1 cellular context compared by ENCODE assay signal in the genomic region with DNA sequence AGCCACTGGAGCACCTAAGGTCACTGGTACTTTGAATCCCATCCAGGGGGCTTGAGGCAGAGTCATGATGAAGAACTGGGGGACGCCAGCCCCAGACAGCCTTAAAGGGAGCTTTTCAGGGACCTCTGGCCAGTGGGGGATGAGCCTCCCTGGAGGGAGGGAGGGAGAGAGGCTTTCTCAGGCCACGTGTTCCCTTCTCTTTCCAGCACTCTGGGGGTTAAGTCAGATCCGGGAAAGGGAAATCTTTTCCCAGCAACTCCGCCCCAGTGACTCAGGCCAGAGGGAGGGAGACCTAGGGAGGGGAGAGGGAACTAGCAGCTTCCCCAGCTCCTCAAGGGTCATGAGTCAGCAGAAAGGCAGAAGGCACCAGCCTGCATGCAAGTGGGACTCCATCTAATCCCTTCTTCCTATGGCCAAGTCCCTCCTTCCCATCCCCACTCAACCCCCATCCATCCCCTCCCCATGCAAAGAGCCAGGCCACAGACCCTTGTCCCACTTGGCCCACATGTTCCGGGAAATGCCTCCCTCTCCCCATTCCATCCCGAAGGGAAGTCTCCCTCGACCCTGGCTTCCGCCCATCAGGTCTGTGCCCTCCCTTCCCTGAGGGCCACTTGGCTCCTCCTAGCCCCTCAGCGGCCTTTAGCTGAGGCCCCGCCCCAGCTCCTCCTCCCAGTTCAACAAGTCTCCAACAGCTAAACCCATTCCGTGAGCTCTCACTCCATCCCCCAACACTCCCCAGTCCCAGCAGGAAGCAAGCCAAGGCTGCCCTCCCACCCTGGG.
TF ChIP-seq lines count a peak whose summit lies in the region.

No MANE protein-coding gene starts in this region.

TF ChIP-seq in HepG2, 621 proteins besides CTCF, POLR2A, EP300 and RAD21 (continued from another document and continues in another):
- TF ChIP-seq, protein P1, sequence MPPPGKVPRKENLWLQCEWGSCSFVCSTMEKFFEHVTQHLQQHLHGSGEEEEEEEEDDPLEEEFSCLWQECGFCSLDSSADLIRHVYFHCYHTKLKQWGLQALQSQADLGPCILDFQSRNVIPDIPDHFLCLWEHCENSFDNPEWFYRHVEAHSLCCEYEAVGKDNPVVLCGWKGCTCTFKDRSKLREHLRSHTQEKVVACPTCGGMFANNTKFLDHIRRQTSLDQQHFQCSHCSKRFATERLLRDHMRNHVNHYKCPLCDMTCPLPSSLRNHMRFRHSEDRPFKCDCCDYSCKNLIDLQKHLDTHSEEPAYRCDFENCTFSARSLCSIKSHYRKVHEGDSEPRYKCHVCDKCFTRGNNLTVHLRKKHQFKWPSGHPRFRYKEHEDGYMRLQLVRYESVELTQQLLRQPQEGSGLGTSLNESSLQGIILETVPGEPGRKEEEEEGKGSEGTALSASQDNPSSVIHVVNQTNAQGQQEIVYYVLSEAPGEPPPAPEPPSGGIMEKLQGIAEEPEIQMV (CRISPR knock-in tag; IDR thresholded peaks at IDR 0.05; ENCODE audit: low read depth): peak; percentile 73; the same call in 1 of the 2 replicates
- TF ChIP-seq ZNF160 (CRISPR knock-in tag; IDR thresholded peaks at IDR 0.05) (peak; percentile 54), NCOA1 (CRISPR knock-in tag; IDR thresholded peaks at IDR 0.05) (no peak), ZBTB1 (CRISPR knock-in tag; IDR thresholded peaks at IDR 0.05; ENCODE audit: borderline replicate concordance) (no peak), BRD4 (CRISPR knock-in tag; IDR thresholded peaks at IDR 0.05) (no peak; the same call in 1 of the 2 replicates), ATRX (CRISPR knock-in tag; IDR thresholded peaks at IDR 0.05; ENCODE audit: borderline replicate concordance) (no peak), ZNF33A (CRISPR knock-in tag; IDR thresholded peaks at IDR 0.05; ENCODE audit: borderline replicate concordance) (no peak), ARNTL (CRISPR knock-in tag; IDR thresholded peaks at IDR 0.05) (peak; percentile 74), ZNF703 (CRISPR knock-in tag; IDR thresholded peaks at IDR 0.05; ENCODE audit: borderline replicate concordance) (no peak), ZNF256 (CRISPR knock-in tag; conservative IDR thresholded peaks at IDR 0.05) (no peak), ZFYVE20 (CRISPR knock-in tag; IDR thresholded peaks at IDR 0.05; ENCODE audit: borderline replicate concordance, low read depth) (no peak), ZNF296 (CRISPR knock-in tag; conservative IDR thresholded peaks at IDR 0.05) (no peak), FOXM1 (CRISPR knock-in tag; IDR thresholded peaks at IDR 0.05) (no peak), ZNF589 (CRISPR knock-in tag; conservative IDR thresholded peaks at IDR 0.05) (no peak), SOX5 (CRISPR knock-in tag; IDR thresholded peaks at IDR 0.05; ENCODE audit: borderline replicate concordance) (0 out of 2 replicates have a peak, but pooled peaks have one; percentile 33), SP2 (CRISPR knock-in tag; IDR thresholded peaks at IDR 0.05) (no peak), ATF1 (CRISPR knock-in tag; IDR thresholded peaks at IDR 0.05) (no peak), RBM22 (optimal IDR thresholded peaks at IDR 0.05; ENCODE audit: low read length) (no peak), ZNF709 (CRISPR knock-in tag; IDR thresholded peaks at IDR 0.05) (no peak; the same call in 1 of the 2 replicates), TBX2 (CRISPR knock-in tag; IDR thresholded peaks at IDR 0.05; ENCODE audit: borderline replicate concordance) (no peak), ZNF263 (CRISPR knock-in tag; IDR thresholded peaks at IDR 0.05) (no peak; the same call in 1 of the 2 replicates), HNRNPK (IDR thresholded peaks at IDR 0.05; ENCODE audit: low read depth, low read length, poor library complexity, severe bottlenecking) (peak; percentile 80), TMF1 (CRISPR knock-in tag; IDR thresholded peaks at IDR 0.05; ENCODE audit: low read depth) (no peak), SETDB1 (CRISPR knock-in tag; IDR thresholded peaks at IDR 0.05; ENCODE audit: borderline replicate concordance) (no peak), ZNF619 (CRISPR knock-in tag; IDR thresholded peaks at IDR 0.05) (no peak; the same call in 1 of the 2 replicates), MED1 (CRISPR knock-in tag; IDR thresholded peaks at IDR 0.05) (no peak; the same call in none of the 2 replicates), ZNF101 (CRISPR knock-in tag; IDR thresholded peaks at IDR 0.05; ENCODE audit: borderline replicate concordance, low read depth) (no peak), ZNF598 (CRISPR knock-in tag; IDR thresholded peaks at IDR 0.05; ENCODE audit: borderline replicate concordance) (no peak), CEBPG (CRISPR knock-in tag; IDR thresholded peaks at IDR 0.05) (no peak), ATM (IDR thresholded peaks at IDR 0.05; ENCODE audit: borderline replicate concordance) (no peak), ZNF724P (CRISPR knock-in tag; IDR thresholded peaks at IDR 0.05; ENCODE audit: borderline replicate concordance) (no peak), ZNF678 (CRISPR knock-in tag; IDR thresholded peaks at IDR 0.05) (no peak)
- TF ChIP-seq, protein P2, sequence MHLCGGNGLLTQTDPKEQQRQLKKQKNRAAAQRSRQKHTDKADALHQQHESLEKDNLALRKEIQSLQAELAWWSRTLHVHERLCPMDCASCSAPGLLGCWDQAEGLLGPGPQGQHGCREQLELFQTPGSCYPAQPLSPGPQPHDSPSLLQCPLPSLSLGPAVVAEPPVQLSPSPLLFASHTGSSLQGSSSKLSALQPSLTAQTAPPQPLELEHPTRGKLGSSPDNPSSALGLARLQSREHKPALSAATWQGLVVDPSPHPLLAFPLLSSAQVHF (CRISPR knock-in tag; IDR thresholded peaks at IDR 0.05): no peak
- TF ChIP-seq, protein P3, sequence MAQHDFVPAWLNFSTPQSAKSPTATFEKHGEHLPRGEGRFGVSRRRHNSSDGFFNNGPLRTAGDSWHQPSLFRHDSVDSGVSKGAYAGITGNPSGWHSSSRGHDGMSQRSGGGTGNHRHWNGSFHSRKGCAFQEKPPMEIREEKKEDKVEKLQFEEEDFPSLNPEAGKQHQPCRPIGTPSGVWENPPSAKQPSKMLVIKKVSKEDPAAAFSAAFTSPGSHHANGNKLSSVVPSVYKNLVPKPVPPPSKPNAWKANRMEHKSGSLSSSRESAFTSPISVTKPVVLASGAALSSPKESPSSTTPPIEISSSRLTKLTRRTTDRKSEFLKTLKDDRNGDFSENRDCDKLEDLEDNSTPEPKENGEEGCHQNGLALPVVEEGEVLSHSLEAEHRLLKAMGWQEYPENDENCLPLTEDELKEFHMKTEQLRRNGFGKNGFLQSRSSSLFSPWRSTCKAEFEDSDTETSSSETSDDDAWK (CRISPR knock-in tag; IDR thresholded peaks at IDR 0.05): no peak
- TF ChIP-seq, protein P4, sequence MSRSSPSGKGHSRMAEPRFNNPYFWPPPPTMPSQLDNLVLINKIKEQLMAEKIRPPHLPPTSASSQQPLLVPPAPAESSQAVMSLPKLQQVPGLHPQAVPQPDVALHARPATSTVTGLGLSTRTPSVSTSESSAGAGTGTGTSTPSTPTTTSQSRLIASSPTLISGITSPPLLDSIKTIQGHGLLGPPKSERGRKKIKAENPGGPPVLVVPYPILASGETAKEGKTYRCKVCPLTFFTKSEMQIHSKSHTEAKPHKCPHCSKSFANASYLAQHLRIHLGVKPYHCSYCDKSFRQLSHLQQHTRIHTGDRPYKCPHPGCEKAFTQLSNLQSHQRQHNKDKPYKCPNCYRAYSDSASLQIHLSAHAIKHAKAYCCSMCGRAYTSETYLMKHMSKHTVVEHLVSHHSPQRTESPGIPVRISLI (CRISPR knock-in tag; IDR thresholded peaks at IDR 0.05; ENCODE audit: borderline replicate concordance): no peak; the same call in 1 of the 2 replicates
- TF ChIP-seq, protein P5, sequence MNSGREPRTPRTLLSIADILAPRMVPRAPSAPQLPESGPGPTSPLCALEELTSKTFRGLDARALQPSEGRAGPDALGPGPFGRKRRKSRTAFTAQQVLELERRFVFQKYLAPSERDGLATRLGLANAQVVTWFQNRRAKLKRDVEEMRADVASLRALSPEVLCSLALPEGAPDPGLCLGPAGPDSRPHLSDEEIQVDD (CRISPR knock-in tag; IDR thresholded peaks at IDR 0.05; ENCODE audit: borderline replicate concordance): no peak
- TF ChIP-seq, protein P6, sequence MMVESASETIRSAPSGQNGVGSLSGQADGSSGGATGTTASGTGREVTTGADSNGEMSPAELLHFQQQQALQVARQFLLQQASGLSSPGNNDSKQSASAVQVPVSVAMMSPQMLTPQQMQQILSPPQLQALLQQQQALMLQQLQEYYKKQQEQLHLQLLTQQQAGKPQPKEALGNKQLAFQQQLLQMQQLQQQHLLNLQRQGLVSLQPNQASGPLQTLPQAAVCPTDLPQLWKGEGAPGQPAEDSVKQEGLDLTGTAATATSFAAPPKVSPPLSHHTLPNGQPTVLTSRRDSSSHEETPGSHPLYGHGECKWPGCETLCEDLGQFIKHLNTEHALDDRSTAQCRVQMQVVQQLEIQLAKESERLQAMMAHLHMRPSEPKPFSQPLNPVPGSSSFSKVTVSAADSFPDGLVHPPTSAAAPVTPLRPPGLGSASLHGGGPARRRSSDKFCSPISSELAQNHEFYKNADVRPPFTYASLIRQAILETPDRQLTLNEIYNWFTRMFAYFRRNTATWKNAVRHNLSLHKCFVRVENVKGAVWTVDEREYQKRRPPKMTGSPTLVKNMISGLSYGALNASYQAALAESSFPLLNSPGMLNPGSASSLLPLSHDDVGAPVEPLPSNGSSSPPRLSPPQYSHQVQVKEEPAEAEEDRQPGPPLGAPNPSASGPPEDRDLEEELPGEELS (CRISPR knock-in tag; IDR thresholded peaks at IDR 0.05): peak; percentile 51
- TF ChIP-seq, protein P7, sequence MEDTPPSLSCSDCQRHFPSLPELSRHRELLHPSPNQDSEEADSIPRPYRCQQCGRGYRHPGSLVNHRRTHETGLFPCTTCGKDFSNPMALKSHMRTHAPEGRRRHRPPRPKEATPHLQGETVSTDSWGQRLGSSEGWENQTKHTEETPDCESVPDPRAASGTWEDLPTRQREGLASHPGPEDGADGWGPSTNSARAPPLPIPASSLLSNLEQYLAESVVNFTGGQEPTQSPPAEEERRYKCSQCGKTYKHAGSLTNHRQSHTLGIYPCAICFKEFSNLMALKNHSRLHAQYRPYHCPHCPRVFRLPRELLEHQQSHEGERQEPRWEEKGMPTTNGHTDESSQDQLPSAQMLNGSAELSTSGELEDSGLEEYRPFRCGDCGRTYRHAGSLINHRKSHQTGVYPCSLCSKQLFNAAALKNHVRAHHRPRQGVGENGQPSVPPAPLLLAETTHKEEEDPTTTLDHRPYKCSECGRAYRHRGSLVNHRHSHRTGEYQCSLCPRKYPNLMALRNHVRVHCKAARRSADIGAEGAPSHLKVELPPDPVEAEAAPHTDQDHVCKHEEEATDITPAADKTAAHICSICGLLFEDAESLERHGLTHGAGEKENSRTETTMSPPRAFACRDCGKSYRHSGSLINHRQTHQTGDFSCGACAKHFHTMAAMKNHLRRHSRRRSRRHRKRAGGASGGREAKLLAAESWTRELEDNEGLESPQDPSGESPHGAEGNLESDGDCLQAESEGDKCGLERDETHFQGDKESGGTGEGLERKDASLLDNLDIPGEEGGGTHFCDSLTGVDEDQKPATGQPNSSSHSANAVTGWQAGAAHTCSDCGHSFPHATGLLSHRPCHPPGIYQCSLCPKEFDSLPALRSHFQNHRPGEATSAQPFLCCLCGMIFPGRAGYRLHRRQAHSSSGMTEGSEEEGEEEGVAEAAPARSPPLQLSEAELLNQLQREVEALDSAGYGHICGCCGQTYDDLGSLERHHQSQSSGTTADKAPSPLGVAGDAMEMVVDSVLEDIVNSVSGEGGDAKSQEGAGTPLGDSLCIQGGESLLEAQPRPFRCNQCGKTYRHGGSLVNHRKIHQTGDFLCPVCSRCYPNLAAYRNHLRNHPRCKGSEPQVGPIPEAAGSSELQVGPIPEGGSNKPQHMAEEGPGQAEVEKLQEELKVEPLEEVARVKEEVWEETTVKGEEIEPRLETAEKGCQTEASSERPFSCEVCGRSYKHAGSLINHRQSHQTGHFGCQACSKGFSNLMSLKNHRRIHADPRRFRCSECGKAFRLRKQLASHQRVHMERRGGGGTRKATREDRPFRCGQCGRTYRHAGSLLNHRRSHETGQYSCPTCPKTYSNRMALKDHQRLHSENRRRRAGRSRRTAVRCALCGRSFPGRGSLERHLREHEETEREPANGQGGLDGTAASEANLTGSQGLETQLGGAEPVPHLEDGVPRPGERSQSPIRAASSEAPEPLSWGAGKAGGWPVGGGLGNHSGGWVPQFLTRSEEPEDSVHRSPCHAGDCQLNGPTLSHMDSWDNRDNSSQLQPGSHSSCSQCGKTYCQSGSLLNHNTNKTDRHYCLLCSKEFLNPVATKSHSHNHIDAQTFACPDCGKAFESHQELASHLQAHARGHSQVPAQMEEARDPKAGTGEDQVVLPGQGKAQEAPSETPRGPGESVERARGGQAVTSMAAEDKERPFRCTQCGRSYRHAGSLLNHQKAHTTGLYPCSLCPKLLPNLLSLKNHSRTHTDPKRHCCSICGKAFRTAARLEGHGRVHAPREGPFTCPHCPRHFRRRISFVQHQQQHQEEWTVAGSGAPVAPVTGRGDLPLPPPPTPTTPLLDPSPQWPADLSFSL (CRISPR knock-in tag; IDR thresholded peaks at IDR 0.05): no peak
- TF ChIP-seq, protein P8, sequence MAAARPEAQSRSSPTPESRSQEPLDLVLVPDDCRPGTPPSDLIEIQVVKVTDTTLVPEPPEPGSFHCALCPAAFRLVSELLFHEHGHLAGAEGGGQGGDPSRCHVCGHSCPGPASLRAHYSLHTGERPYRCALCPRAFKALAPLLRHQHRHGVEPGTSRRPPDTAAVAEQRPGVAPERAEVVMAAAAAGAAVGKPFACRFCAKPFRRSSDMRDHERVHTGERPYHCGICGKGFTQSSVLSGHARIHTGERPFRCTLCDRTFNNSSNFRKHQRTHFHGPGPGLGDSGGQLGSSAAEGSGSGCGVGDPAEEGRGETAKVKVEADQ (CRISPR knock-in tag; IDR thresholded peaks at IDR 0.05; ENCODE audit: borderline replicate concordance): no peak; the same call in 1 of the 2 replicates
- TF ChIP-seq, protein P9, sequence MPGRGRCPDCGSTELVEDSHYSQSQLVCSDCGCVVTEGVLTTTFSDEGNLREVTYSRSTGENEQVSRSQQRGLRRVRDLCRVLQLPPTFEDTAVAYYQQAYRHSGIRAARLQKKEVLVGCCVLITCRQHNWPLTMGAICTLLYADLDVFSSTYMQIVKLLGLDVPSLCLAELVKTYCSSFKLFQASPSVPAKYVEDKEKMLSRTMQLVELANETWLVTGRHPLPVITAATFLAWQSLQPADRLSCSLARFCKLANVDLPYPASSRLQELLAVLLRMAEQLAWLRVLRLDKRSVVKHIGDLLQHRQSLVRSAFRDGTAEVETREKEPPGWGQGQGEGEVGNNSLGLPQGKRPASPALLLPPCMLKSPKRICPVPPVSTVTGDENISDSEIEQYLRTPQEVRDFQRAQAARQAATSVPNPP (CRISPR knock-in tag; IDR thresholded peaks at IDR 0.05): no peak
